In genomic region chr4:54409270-54409817, GRCh38 we compare ENCODE assay signal across 7 cellular contexts.
DNase-seq lines count a peak whose midpoint lies in the region; ATAC-seq and TF ChIP-seq lines count a peak whose summit lies in the region.
"Not testable (repeated sequence)": the region's sequence is repeated elsewhere in the genome, so short reads cannot be mapped to it uniquely, and the experiment has no call there.

No MANE protein-coding gene starts in this region.

- H3K27ac Mint-ChIP-seq in WTC11, result peak overlapping the region; percentile 90

- H3K14ac ChIP-seq in neuronal stem cell (ENCODE audit: low read length), result not testable (repeated sequence)

- not testable (repeated sequence) for H2BK15ac ChIP-seq in neuronal stem cell (ENCODE audit: low read length)

- H3K9ac ChIP-seq in iPS-18a (ENCODE audit: low read length), result peak overlapping the region; percentile 9
- not testable (repeated sequence) for H3K9ac ChIP-seq in neuronal stem cell (ENCODE audit: low read depth, low read length, poor library complexity)

- H2BK120ac ChIP-seq in neuronal stem cell (ENCODE audit: low read depth, low read length), result not testable (repeated sequence)

- peak overlapping the region; percentile 51 for H3K27ac ChIP-seq in iPS-18a (ENCODE audit: low read length)
- not testable (repeated sequence) for H3K27ac ChIP-seq in neuronal stem cell (replicated peaks; ENCODE audit: low read length)

- peaks cover 15% of the 10 kb centered on the region for H3K9me3 Mint-ChIP-seq in WTC11

- H3K27me3 Mint-ChIP-seq in WTC11 (ENCODE audit: low read depth), result not testable (repeated sequence)

- not testable (repeated sequence) for ATAC-seq in WTC11

- not testable (repeated sequence) for H3K36me3 ChIP-seq in iPS-18a (ENCODE audit: control insufficient read depth, low read depth, low read length); neuronal stem cell (replicated peaks in 1 of 2; ENCODE audit: control insufficient read depth in 2 of 2, insufficient read depth in 2 of 2, low read length in 2 of 2)

- TF ChIP-seq CTCF in WTC11 (IDR thresholded peaks at IDR 0.05); epithelial cell of esophagus (IDR thresholded peaks at IDR 0.05; ENCODE audit: insufficient read depth, low read depth, low read length, missing control alignments): not testable (repeated sequence)

- not testable (repeated sequence) for H3K4ac ChIP-seq in neuronal stem cell (ENCODE audit: low read length)

- not testable (repeated sequence) for H3K4me3 ChIP-seq in epithelial cell of esophagus (ENCODE audit: low read length); neuronal stem cell (ENCODE audit: low read length in 2 of 2)
- peak overlapping the region; percentile 30 for H3K4me3 ChIP-seq in iPS-18a (ENCODE audit: low read length)

- peak; percentile 66 for DNase-seq in DMS53 (lab: John Stamatoyannopoulos, UW)
- peak; percentile 43 for DNase-seq in MV-4-11 (lab: John Stamatoyannopoulos, UW)
- peak; percentile 95 for DNase-seq in NCI-H748 (lab: John Stamatoyannopoulos, UW; ENCODE audit: unreplicated experiment)
- peak; percentile 55 for DNase-seq in WTC11 (ENCODE audit: low spot score)
- DNase-seq in epithelial cell of esophagus (ENCODE audit: low read depth), result peak; percentile 47
- not testable (repeated sequence) for DNase-seq in neuronal stem cell (ENCODE audit: low spot score)

- not testable (repeated sequence) for H3K36me3 Mint-ChIP-seq in WTC11

- not testable (repeated sequence) for H4K8ac ChIP-seq in neuronal stem cell (ENCODE audit: low read depth, low read length)

- peaks cover 14% of the 10 kb centered on the region for H3K4me1 ChIP-seq in iPS-18a (ENCODE audit: control insufficient read depth, low read depth, low read length)
- not testable (repeated sequence) for H3K4me1 ChIP-seq in neuronal stem cell (ENCODE audit: control insufficient read depth in 2 of 2, insufficient read depth in 1 of 2, low read depth in 1 of 2, low read length in 2 of 2)

- not testable (repeated sequence) for H3K4me3 Mint-ChIP-seq in WTC11

- H2BK12ac ChIP-seq in neuronal stem cell (ENCODE audit: low read length), result not testable (repeated sequence)

- not testable (repeated sequence) for H3K4me2 ChIP-seq in neuronal stem cell (ENCODE audit: insufficient read depth, low read length, poor library complexity, severe bottlenecking)

- CTCF ChIA-PET in WTC11 (lab: Charles Lee), result interaction anchor here (1.3 kb wide), 1 partner anchor 90 kb away, joined by 3 read pairs; no protein-coding TSS in a partner anchor

- not testable (repeated sequence) for H3K9me3 ChIP-seq in iPS-18a (ENCODE audit: control insufficient read depth, low read depth, low read length); neuronal stem cell (replicated peaks in 1 of 2; ENCODE audit: control insufficient read depth in 2 of 2, insufficient read depth in 1 of 2, low read depth in 1 of 2, low read length in 2 of 2)

- not testable (repeated sequence) for H2BK5ac ChIP-seq in neuronal stem cell (ENCODE audit: low read length)

- H3K18ac ChIP-seq in neuronal stem cell (ENCODE audit: low read length), result not testable (repeated sequence)

- not testable (repeated sequence) for H2AK5ac ChIP-seq in neuronal stem cell (ENCODE audit: low read depth, low read length)

- not testable (repeated sequence) for H3K27me3 ChIP-seq in iPS-18a (ENCODE audit: control insufficient read depth, insufficient read depth, low read length); neuronal stem cell (ENCODE audit: control insufficient read depth in 3 of 3, insufficient read depth in 3 of 3, low read depth in 1 of 3, low read length in 3 of 3)

- not testable (repeated sequence) for H4K91ac ChIP-seq in neuronal stem cell (ENCODE audit: low read depth, low read length, poor library complexity)

- POLR2A ChIA-PET in WTC11 (lab: Charles Lee), result not testable (repeated sequence)

- H3K79me1 ChIP-seq in neuronal stem cell (ENCODE audit: low read depth, low read length), result not testable (repeated sequence)

- not testable (repeated sequence) for H3K23ac ChIP-seq in neuronal stem cell (ENCODE audit: low read depth, low read length, poor library complexity)

- peaks cover 30% of the 10 kb centered on the region for H3K4me1 Mint-ChIP-seq in WTC11

- H2AFZ ChIP-seq in neuronal stem cell (ENCODE audit: low read length), result peak overlapping the region; percentile 79

- WGBS in neuronal stem cell (ENCODE audit: extremely low coverage in 2 of 2, insufficient read length in 2 of 2, insufficient replicate concordance in 1 of 2), 2 donors, result no CpG with 5 or more reads among the region's 7 CpGs
